Comparison of ENCODE assay signal across 25 cellular contexts in the genomic region with DNA sequence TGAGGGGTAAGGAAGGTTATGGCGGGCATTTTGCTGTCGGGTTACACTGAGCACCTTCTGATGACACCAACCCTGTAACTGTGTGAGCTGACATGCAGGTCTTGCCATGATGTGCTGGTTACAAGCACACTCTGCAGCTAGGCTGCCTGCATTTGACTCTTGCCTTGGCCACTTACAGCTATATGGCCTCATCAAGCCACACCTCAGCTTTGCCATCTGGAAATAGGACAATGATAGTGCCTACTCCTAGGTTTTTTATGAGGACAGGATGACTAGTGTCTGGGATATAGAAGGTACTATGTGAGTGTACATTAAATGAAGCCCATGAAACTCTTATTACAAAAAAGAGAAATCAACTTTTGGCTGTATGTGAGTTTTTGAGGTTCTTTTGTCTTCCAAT. TPM values are rescaled to one million over a fixed set of nuclear protein-coding genes. Genes with fewer than 3 reads are reported as not detected.
DNase-seq lines count a peak whose midpoint lies in the region; ATAC-seq, FAIRE-seq and TF ChIP-seq lines count a peak whose summit lies in the region.
"Had no signal": no experiment of that assay in that cellular context is flagged by ENCODE, and none has a peak within 500 bp of the region (broad histone marks: within the 10 kb centered on the region; RNA-seq: fewer than 3 reads in every experiment).

No MANE protein-coding gene starts in this region.

- WGBS in A549 (ENCODE audit: missing lambda C conversion rate), result 79% methylated on average over 2 of the region's 2 CpGs
- WGBS in trophoblast cell (ENCODE audit: extremely low coverage, insufficient coverage, insufficient read length), result no CpG with 5 or more reads among the region's 2 CpGs
- 84% methylated on average over 2 of the region's 2 CpGs for WGBS in mesenchymal stem cell

- H3K27me3 ChIP-seq in trophoblast cell (ENCODE audit: insufficient read depth, low read length) (no peaks in the 10 kb centered on the region), mesenchymal stem cell (ENCODE audit: control insufficient read depth in 1 of 2, insufficient read depth in 1 of 2, low read length in 2 of 2) (peaks cover 6 to 17% of the 10 kb centered on the region in 2 experiments)
- H3K27me3 ChIP-seq: BE2C, BLaER1 had no signal

- H2BK120ac ChIP-seq in trophoblast cell (ENCODE audit: insufficient read depth, low read length, poor library complexity) (no peak overlapping the region), mesenchymal stem cell (ENCODE audit: low read depth, low read length) (no peak overlapping the region)

- H3K4me1 ChIP-seq in A549, result no peaks in the 10 kb centered on the region
- H3K4me1 ChIP-seq in trophoblast cell (ENCODE audit: control insufficient read depth in 1 of 2, insufficient read depth in 2 of 2, low read length in 2 of 2), result no peaks in the 10 kb centered on the region
- H3K4me1 ChIP-seq in mesenchymal stem cell (ENCODE audit: control insufficient read depth, insufficient read depth, low read depth, low read length), result no peaks in the 10 kb centered on the region
- H3K4me1 ChIP-seq: BE2C, BLaER1 had no signal

- H4K12ac ChIP-seq in trophoblast cell (ENCODE audit: low read depth, low read length), result no peak overlapping the region

- no peak overlapping the region for H3K4me2 ChIP-seq in A549
- no peak overlapping the region for H3K4me2 ChIP-seq in trophoblast cell (ENCODE audit: low read length)
- H3K4me2 ChIP-seq in mesenchymal stem cell (ENCODE audit: low read length, poor library complexity, severe bottlenecking), result no peak overlapping the region
- H3K4me2 ChIP-seq: BLaER1 had no signal

- H3K4me3 ChIP-seq in A549, result no peak overlapping the region
- no peak overlapping the region for H3K4me3 ChIP-seq in trophoblast cell (ENCODE audit: low read depth, low read length)
- no peak overlapping the region for H3K4me3 ChIP-seq in mesenchymal stem cell (ENCODE audit: insufficient read depth in 1 of 2, low read depth in 1 of 2, low read length in 2 of 2)
- H3K4me3 ChIP-seq: BLaER1, GM12878 had no signal

- H3K9ac ChIP-seq in trophoblast cell (ENCODE audit: low read length) (no peak overlapping the region), mesenchymal stem cell (ENCODE audit: low read length) (no peak overlapping the region)
- H3K9ac ChIP-seq: BLaER1 had no signal

- TF ChIP-seq RAD21 in A549 (conservative IDR thresholded peaks at IDR 0.05 in 1 of 2, IDR thresholded peaks at IDR 0.05 in 1 of 2), result no peak

- DNase-seq in A549 (ENCODE audit: low read depth in 1 of 2, low spot score in 1 of 2), result no peak
- no peak for DNase-seq in left colon
- no peak for DNase-seq in trophoblast cell
- no peak for DNase-seq in stimulated activated naive CD4-positive, alpha-beta T cell (lab: John Stamatoyannopoulos, UW)
- DNase-seq in mesenchymal stem cell, result no peak
- DNase-seq: ACHN; BE2C; C1 segment of cervical spinal cord; CD4-positive, alpha-beta memory T cell; CD4-positive, CD25-positive, alpha-beta regulatory T cell; CD8-positive, alpha-beta memory T cell; COR-L47; DMS 273 treated with DMSO at 0.1 percent for 48 hours; DMS153; DMS53; DMS79; DND-41; EL; GDM1 had no signal

- H2AK5ac ChIP-seq in trophoblast cell (ENCODE audit: low read length) (no peak overlapping the region), mesenchymal stem cell (ENCODE audit: low read length, severe bottlenecking) (no peak overlapping the region)

- H3K36me3 ChIP-seq in trophoblast cell (ENCODE audit: control insufficient read depth in 1 of 2, insufficient read depth in 2 of 2, low read length in 2 of 2), result no peaks in the 10 kb centered on the region
- H3K36me3 ChIP-seq in mesenchymal stem cell (ENCODE audit: control insufficient read depth in 1 of 2, insufficient read depth in 2 of 2, low read depth in 1 of 2, low read length in 2 of 2), result no peaks in the 10 kb centered on the region
- H3K36me3 ChIP-seq: BE2C, BLaER1 had no signal

- CTCF ChIA-PET in A549 (lab: Yijun Ruan, JAX), result interaction anchor here (3.2 to 3.7 kb wide), 2 partner anchors 20 to 32 kb away, joined by 11 to 21 read pairs; no protein-coding TSS in a partner anchor

- TF ChIP-seq CTCF in A549 (IDR thresholded peaks at IDR 0.05), result no peak

- no peak overlapping the region for H3K27ac ChIP-seq in A549
- H3K27ac ChIP-seq in trophoblast cell (ENCODE audit: low read depth, low read length), result no peak overlapping the region
- no peak overlapping the region for H3K27ac ChIP-seq in mesenchymal stem cell (ENCODE audit: low read length, poor library complexity, severe bottlenecking)
- H3K27ac ChIP-seq: 22Rv1, BLaER1 had no signal

- H3K4ac ChIP-seq in trophoblast cell (ENCODE audit: low read depth, low read length) (no peak overlapping the region), mesenchymal stem cell (ENCODE audit: low read depth in 1 of 2, low read length in 2 of 2) (no peak overlapping the region)

- H3K14ac ChIP-seq in trophoblast cell (ENCODE audit: low read length), result no peak overlapping the region
- H3K14ac ChIP-seq in mesenchymal stem cell (ENCODE audit: low read length in 2 of 2), result no peak overlapping the region

- H2BK15ac ChIP-seq in mesenchymal stem cell (ENCODE audit: low read depth, poor library complexity, severe bottlenecking), result no peak overlapping the region

- H3K79me1 ChIP-seq in trophoblast cell (ENCODE audit: low read length), result no peaks in the 10 kb centered on the region
- no peaks in the 10 kb centered on the region for H3K79me1 ChIP-seq in mesenchymal stem cell (replicated peaks; ENCODE audit: low read length, poor library complexity, severe bottlenecking)

- no peak overlapping the region for H4K8ac ChIP-seq in trophoblast cell (ENCODE audit: low read depth, low read length)
- H4K8ac ChIP-seq in mesenchymal stem cell (ENCODE audit: low read length), result no peak overlapping the region

- H3K9me3 ChIP-seq in A549, result no peaks in the 10 kb centered on the region
- H3K9me3 ChIP-seq in trophoblast cell (ENCODE audit: insufficient read depth, low read depth, low read length), result peaks cover 5% of the 10 kb centered on the region
- no peaks in the 10 kb centered on the region for H3K9me3 ChIP-seq in mesenchymal stem cell (ENCODE audit: control insufficient read depth, low read length)

- H2AFZ ChIP-seq in trophoblast cell (ENCODE audit: insufficient read depth, low read length, poor library complexity) (no peak overlapping the region), mesenchymal stem cell (ENCODE audit: low read depth, low read length) (no peak overlapping the region)

- H3K23ac ChIP-seq in trophoblast cell (ENCODE audit: low read length) (peak overlapping the region; percentile 95), mesenchymal stem cell (ENCODE audit: low read length in 2 of 2) (no peak overlapping the region)

- H3K79me2 ChIP-seq in trophoblast cell (ENCODE audit: control insufficient read depth, insufficient read depth, low read length, poor library complexity), result no peaks in the 10 kb centered on the region

- ATAC-seq in A549 (no peak), left colon (peak; percentile 92), GM18498 (IDR thresholded peaks at IDR 0.05; ENCODE audit: unreplicated experiment) (no peak)
- ATAC-seq: GM12878 had no signal

- POLR2A ChIA-PET in A549 (lab: Yijun Ruan, JAX), result no interaction called here

- FAIRE-seq in A549 (lab: Jason Lieb, UNC), result peak; percentile 36
- FAIRE-seq: GM12878, GM12892, GM19239 had no signal

- no peak overlapping the region for H4K91ac ChIP-seq in trophoblast cell (ENCODE audit: low read depth, low read length)
- H4K91ac ChIP-seq in mesenchymal stem cell (ENCODE audit: low read length), result no peak overlapping the region

- intact Hi-C loops in left colon (cut with DNase I, micrococcal nuclease), result no loop called here

- H2BK5ac ChIP-seq in trophoblast cell (ENCODE audit: low read depth, low read length, poor library complexity) (no peak overlapping the region), mesenchymal stem cell (ENCODE audit: low read depth, low read length, poor library complexity, severe bottlenecking) (no peak overlapping the region)

- TF ChIP-seq POLR2A in A549 (IDR thresholded peaks at IDR 0.05; ENCODE audit: low read length), result no peak

- no peak for TF ChIP-seq EP300 in A549 (IDR thresholded peaks at IDR 0.05)

- H2BK12ac ChIP-seq in trophoblast cell (ENCODE audit: low read length) (no peak overlapping the region), mesenchymal stem cell (ENCODE audit: low read length in 2 of 2) (no peak overlapping the region)

- H3K18ac ChIP-seq in trophoblast cell (ENCODE audit: low read length) (no peak overlapping the region), mesenchymal stem cell (ENCODE audit: low read depth in 1 of 2, low read length in 2 of 2) (no peak overlapping the region)

TF ChIP-seq in A549, 52 proteins besides CTCF, POLR2A, EP300 and RAD21 (continues in another document):
- TF ChIP-seq, protein P1, sequence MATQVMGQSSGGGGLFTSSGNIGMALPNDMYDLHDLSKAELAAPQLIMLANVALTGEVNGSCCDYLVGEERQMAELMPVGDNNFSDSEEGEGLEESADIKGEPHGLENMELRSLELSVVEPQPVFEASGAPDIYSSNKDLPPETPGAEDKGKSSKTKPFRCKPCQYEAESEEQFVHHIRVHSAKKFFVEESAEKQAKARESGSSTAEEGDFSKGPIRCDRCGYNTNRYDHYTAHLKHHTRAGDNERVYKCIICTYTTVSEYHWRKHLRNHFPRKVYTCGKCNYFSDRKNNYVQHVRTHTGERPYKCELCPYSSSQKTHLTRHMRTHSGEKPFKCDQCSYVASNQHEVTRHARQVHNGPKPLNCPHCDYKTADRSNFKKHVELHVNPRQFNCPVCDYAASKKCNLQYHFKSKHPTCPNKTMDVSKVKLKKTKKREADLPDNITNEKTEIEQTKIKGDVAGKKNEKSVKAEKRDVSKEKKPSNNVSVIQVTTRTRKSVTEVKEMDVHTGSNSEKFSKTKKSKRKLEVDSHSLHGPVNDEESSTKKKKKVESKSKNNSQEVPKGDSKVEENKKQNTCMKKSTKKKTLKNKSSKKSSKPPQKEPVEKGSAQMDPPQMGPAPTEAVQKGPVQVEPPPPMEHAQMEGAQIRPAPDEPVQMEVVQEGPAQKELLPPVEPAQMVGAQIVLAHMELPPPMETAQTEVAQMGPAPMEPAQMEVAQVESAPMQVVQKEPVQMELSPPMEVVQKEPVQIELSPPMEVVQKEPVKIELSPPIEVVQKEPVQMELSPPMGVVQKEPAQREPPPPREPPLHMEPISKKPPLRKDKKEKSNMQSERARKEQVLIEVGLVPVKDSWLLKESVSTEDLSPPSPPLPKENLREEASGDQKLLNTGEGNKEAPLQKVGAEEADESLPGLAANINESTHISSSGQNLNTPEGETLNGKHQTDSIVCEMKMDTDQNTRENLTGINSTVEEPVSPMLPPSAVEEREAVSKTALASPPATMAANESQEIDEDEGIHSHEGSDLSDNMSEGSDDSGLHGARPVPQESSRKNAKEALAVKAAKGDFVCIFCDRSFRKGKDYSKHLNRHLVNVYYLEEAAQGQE (IDR thresholded peaks at IDR 0.05), result no peak

RNA-seq across cellular contexts. Expression of gene AKR1B1, which starts 58.0 kb away (rescaled TPM):
- polyA plus RNA-seq in A549 (2011; rRNA removed) (1,636 and 1,761 TPM in 2 replicates), A549 (2017; fragmentation: RNase III; extraction: RNeasy Plus Mini Kit Qiagen cat#74134 plus additional on column Dnase treatment) (4,339 to 6,918 TPM (median 6,205 TPM) in 3 replicates)
- polyA plus RNA-seq in A549 (2012; cell fraction: cytosol; rRNA removed), result 1,617 and 1,738 TPM in 2 replicates
- 1,542 and 1,798 TPM in 2 replicates for polyA plus RNA-seq in A549 (2012; cell fraction: nucleus; rRNA removed)
- 620 and 678 TPM in 2 replicates for polyA minus RNA-seq in A549 (2011; rRNA and poly(A)+ RNA removed)
- total RNA-seq in left colon, result 10 to 100 TPM; 12.7 to 26.8 TPM
- 219 and 229 TPM in 2 replicates for polyA plus RNA-seq in trophoblast cell (2013)
- polyA plus RNA-seq in mesenchymal stem cell (2013, experiment 1 of 2), result 236 TPM
- polyA plus RNA-seq in mesenchymal stem cell (2013, experiment 2 of 2), result 247 TPM
